Comparison of ENCODE assay signal across 1 cellular context in the genomic region with DNA sequence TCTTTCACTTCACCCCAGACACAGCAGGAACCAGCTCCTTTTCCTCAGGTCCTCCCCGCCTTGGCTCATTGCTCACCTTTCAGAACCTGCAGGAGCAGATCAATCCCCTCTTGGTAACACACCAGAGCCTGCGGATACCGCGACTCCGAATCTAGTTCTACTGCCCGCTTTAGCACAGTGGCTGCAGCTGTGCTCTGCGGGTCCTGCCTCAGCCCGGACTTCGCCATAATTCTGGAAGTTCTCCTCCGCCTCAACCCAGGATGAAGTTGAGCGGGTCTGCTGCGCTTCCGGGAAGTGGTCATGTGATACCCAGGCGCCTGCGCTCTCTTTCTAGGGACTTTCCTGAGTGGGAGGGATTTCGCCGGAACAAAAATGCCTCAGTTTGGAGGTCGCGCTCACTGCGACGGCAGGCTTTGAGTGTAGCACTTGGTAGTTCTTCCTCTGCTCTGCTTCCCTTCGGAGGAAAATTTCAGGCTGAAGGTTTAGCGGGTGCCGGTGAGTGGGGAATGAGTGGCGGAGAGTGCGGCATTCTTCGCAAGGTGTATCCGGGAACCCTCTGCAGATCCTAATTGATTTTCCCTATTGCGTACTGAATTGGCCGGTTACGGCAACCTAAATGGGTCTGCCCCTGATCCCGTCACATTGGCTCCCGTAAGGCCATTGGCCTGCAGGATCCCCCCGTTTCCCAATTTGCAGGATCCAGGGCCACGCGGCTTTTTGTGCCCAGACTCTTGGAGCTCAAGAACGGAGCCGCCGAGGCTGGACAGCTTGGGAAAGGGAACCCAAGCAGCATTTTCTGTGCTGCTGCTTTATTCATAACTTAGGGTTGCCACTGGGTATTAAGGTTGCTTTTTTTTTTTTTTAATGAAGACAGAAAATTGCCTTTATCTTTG.
TF ChIP-seq lines count a peak whose summit lies in the region.

A gene (minus strand): TSS at position 304 of the 893 bp plus-strand sequence. CDS start 77 bp downstream, at position 227.
A gene (plus strand): TSS at position 430 of the 893 bp plus-strand sequence. CDS start 5,020 bp downstream, outside the sequence.

TF ChIP-seq in HEK293, 187 proteins besides CTCF, POLR2A, EP300 and RAD21 (continued from another document and continues in another):
- TF ChIP-seq ZNF501 (tag by site-specific recombination; IDR thresholded peaks at IDR 0.05) (peak; percentile 85), KLF9 (tag by site-specific recombination; IDR thresholded peaks at IDR 0.05; ENCODE audit: low read depth) (peak; percentile 66; the same call in 1 of the 2 replicates), ZNF324 (tag by site-specific recombination; IDR thresholded peaks at IDR 0.05) (peak; percentile 95), ZNF548 (tag by site-specific recombination; IDR thresholded peaks at IDR 0.05) (no peak), ZNF146 (tag by site-specific recombination; IDR thresholded peaks at IDR 0.05) (0 out of 2 replicates have a peak, but pooled peaks have one; percentile 15), ZNF624 (tag by site-specific recombination; IDR thresholded peaks at IDR 0.05) (0 out of 2 replicates have a peak, but pooled peaks have one; percentile 26), HOXD13 (CRISPR knock-in tag; IDR thresholded peaks at IDR 0.05; ENCODE audit: borderline replicate concordance) (no peak), ZNF600 (tag by site-specific recombination; IDR thresholded peaks at IDR 0.05) (peak; percentile 83), ZFP69B (tag by site-specific recombination; IDR thresholded peaks at IDR 0.05) (peak; percentile 78), ZNF140 (tag by site-specific recombination; IDR thresholded peaks at IDR 0.05) (no peak), ZNF677 (tag by site-specific recombination; IDR thresholded peaks at IDR 0.05) (no peak), ZFP3 (tag by site-specific recombination; IDR thresholded peaks at IDR 0.05; ENCODE audit: low read depth) (no peak), ZNF132 (tag by site-specific recombination; IDR thresholded peaks at IDR 0.05; ENCODE audit: borderline replicate concordance) (no peak), ZBTB21 (tag by site-specific recombination; IDR thresholded peaks at IDR 0.05) (peak; percentile 73), ZNF843 (tag by site-specific recombination; IDR thresholded peaks at IDR 0.05) (peak; percentile 58), ZNF266 (tag by site-specific recombination; IDR thresholded peaks at IDR 0.05; ENCODE audit: low read depth) (no peak), ZSCAN23 (tag by site-specific recombination; IDR thresholded peaks at IDR 0.05) (0 out of 2 replicates have a peak, but pooled peaks have one; percentile 66), PRDM1 (tag by site-specific recombination; IDR thresholded peaks at IDR 0.05) (peak; percentile 35; the same call in 1 of the 2 replicates), ZBTB48 (tag by site-specific recombination; IDR thresholded peaks at IDR 0.05) (peak; percentile 66), ZNF558 (tag by site-specific recombination; IDR thresholded peaks at IDR 0.05) (peak; percentile 70; the same call in 1 of the 2 replicates), ZNF596 (tag by site-specific recombination; IDR thresholded peaks at IDR 0.05) (no peak), ZNF335 (tag by site-specific recombination; conservative IDR thresholded peaks at IDR 0.05) (peak; percentile 89), ZNF169 (tag by site-specific recombination; IDR thresholded peaks at IDR 0.05) (no peak)
- TF ChIP-seq, protein P1, sequence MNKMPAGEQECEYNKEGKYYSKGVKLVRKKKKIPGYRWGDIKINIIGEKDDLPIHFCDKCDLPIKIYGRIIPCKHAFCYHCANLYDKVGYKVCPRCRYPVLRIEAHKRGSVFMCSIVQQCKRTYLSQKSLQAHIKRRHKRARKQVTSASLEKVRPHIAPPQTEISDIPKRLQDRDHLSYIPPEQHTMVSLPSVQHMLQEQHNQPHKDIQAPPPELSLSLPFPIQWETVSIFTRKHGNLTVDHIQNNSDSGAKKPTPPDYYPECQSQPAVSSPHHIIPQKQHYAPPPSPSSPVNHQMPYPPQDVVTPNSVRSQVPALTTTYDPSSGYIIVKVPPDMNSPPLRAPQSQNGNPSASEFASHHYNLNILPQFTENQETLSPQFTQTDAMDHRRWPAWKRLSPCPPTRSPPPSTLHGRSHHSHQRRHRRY (tag by site-specific recombination; IDR thresholded peaks at IDR 0.05) = no peak
- TF ChIP-seq, protein P2, sequence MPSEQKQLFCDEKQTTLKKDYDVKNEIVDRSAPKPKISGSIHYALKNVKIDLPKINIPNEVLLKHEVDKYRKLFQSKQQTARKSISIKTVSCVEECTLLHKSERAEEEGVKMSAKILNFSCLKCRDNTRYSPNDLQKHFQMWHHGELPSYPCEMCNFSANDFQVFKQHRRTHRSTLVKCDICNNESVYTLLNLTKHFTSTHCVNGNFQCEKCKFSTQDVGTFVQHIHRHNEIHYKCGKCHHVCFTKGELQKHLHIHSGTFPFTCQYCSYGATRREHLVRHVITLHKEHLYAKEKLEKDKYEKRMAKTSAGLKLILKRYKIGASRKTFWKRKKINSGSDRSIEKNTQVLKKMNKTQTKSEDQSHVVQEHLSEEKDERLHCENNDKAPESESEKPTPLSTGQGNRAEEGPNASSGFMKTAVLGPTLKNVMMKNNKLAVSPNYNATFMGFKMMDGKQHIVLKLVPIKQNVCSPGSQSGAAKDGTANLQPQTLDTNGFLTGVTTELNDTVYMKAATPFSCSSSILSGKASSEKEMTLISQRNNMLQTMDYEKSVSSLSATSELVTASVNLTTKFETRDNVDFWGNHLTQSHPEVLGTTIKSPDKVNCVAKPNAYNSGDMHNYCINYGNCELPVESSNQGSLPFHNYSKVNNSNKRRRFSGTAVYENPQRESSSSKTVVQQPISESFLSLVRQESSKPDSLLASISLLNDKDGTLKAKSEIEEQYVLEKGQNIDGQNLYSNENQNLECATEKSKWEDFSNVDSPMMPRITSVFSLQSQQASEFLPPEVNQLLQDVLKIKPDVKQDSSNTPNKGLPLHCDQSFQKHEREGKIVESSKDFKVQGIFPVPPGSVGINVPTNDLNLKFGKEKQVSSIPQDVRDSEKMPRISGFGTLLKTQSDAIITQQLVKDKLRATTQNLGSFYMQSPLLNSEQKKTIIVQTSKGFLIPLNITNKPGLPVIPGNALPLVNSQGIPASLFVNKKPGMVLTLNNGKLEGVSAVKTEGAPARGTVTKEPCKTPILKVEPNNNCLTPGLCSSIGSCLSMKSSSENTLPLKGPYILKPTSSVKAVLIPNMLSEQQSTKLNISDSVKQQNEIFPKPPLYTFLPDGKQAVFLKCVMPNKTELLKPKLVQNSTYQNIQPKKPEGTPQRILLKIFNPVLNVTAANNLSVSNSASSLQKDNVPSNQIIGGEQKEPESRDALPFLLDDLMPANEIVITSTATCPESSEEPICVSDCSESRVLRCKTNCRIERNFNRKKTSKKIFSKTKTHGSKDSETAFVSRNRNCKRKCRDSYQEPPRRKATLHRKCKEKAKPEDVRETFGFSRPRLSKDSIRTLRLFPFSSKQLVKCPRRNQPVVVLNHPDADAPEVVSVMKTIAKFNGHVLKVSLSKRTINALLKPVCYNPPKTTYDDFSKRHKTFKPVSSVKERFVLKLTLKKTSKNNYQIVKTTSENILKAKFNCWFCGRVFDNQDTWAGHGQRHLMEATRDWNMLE (tag by site-specific recombination; conservative IDR thresholded peaks at IDR 0.05; ENCODE audit: low read depth) = peak; percentile 77
- TF ChIP-seq, protein P3, sequence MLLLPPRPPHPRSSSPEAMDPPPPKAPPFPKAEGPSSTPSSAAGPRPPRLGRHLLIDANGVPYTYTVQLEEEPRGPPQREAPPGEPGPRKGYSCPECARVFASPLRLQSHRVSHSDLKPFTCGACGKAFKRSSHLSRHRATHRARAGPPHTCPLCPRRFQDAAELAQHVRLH (tag by site-specific recombination; IDR thresholded peaks at IDR 0.05) = peak; percentile 96
- TF ChIP-seq, protein P4, sequence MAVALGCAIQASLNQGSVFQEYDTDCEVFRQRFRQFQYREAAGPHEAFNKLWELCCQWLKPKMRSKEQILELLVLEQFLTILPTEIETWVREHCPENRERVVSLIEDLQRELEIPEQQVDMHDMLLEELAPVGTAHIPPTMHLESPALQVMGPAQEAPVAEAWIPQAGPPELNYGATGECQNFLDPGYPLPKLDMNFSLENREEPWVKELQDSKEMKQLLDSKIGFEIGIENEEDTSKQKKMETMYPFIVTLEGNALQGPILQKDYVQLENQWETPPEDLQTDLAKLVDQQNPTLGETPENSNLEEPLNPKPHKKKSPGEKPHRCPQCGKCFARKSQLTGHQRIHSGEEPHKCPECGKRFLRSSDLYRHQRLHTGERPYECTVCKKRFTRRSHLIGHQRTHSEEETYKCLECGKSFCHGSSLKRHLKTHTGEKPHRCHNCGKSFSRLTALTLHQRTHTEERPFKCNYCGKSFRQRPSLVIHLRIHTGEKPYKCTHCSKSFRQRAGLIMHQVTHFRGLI (tag by site-specific recombination; IDR thresholded peaks at IDR 0.05) = peak; percentile 31; the same call in 1 of the 2 replicates
- TF ChIP-seq, protein P5, sequence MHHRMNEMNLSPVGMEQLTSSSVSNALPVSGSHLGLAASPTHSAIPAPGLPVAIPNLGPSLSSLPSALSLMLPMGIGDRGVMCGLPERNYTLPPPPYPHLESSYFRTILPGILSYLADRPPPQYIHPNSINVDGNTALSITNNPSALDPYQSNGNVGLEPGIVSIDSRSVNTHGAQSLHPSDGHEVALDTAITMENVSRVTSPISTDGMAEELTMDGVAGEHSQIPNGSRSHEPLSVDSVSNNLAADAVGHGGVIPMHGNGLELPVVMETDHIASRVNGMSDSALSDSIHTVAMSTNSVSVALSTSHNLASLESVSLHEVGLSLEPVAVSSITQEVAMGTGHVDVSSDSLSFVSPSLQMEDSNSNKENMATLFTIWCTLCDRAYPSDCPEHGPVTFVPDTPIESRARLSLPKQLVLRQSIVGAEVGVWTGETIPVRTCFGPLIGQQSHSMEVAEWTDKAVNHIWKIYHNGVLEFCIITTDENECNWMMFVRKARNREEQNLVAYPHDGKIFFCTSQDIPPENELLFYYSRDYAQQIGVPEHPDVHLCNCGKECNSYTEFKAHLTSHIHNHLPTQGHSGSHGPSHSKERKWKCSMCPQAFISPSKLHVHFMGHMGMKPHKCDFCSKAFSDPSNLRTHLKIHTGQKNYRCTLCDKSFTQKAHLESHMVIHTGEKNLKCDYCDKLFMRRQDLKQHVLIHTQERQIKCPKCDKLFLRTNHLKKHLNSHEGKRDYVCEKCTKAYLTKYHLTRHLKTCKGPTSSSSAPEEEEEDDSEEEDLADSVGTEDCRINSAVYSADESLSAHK (tag by site-specific recombination; IDR thresholded peaks at IDR 0.05) = peak; percentile 49; the same call in 1 of the 2 replicates
- TF ChIP-seq, protein P6, sequence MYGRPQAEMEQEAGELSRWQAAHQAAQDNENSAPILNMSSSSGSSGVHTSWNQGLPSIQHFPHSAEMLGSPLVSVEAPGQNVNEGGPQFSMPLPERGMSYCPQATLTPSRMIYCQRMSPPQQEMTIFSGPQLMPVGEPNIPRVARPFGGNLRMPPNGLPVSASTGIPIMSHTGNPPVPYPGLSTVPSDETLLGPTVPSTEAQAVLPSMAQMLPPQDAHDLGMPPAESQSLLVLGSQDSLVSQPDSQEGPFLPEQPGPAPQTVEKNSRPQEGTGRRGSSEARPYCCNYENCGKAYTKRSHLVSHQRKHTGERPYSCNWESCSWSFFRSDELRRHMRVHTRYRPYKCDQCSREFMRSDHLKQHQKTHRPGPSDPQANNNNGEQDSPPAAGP (tag by site-specific recombination; IDR thresholded peaks at IDR 0.05) = peak; percentile 85
- TF ChIP-seq, protein P7, sequence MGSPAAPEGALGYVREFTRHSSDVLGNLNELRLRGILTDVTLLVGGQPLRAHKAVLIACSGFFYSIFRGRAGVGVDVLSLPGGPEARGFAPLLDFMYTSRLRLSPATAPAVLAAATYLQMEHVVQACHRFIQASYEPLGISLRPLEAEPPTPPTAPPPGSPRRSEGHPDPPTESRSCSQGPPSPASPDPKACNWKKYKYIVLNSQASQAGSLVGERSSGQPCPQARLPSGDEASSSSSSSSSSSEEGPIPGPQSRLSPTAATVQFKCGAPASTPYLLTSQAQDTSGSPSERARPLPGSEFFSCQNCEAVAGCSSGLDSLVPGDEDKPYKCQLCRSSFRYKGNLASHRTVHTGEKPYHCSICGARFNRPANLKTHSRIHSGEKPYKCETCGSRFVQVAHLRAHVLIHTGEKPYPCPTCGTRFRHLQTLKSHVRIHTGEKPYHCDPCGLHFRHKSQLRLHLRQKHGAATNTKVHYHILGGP (tag by site-specific recombination; IDR thresholded peaks at IDR 0.05) = peak; percentile 81; the same call in 1 of the 2 replicates
- TF ChIP-seq, protein P8, sequence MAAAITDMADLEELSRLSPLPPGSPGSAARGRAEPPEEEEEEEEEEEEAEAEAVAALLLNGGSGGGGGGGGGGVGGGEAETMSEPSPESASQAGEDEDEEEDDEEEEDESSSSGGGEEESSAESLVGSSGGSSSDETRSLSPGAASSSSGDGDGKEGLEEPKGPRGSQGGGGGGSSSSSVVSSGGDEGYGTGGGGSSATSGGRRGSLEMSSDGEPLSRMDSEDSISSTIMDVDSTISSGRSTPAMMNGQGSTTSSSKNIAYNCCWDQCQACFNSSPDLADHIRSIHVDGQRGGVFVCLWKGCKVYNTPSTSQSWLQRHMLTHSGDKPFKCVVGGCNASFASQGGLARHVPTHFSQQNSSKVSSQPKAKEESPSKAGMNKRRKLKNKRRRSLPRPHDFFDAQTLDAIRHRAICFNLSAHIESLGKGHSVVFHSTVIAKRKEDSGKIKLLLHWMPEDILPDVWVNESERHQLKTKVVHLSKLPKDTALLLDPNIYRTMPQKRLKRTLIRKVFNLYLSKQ (tag by site-specific recombination; IDR thresholded peaks at IDR 0.05; ENCODE audit: borderline replicate concordance) = no peak
- TF ChIP-seq, protein P9, sequence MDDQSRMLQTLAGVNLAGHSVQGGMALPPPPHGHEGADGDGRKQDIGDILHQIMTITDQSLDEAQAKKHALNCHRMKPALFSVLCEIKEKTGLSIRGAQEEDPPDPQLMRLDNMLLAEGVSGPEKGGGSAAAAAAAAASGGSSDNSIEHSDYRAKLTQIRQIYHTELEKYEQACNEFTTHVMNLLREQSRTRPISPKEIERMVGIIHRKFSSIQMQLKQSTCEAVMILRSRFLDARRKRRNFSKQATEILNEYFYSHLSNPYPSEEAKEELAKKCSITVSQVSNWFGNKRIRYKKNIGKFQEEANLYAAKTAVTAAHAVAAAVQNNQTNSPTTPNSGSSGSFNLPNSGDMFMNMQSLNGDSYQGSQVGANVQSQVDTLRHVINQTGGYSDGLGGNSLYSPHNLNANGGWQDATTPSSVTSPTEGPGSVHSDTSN (CRISPR knock-in tag; IDR thresholded peaks at IDR 0.05) = no peak
